Comparison of ENCODE assay signal across 8 cellular contexts in the genomic region with DNA sequence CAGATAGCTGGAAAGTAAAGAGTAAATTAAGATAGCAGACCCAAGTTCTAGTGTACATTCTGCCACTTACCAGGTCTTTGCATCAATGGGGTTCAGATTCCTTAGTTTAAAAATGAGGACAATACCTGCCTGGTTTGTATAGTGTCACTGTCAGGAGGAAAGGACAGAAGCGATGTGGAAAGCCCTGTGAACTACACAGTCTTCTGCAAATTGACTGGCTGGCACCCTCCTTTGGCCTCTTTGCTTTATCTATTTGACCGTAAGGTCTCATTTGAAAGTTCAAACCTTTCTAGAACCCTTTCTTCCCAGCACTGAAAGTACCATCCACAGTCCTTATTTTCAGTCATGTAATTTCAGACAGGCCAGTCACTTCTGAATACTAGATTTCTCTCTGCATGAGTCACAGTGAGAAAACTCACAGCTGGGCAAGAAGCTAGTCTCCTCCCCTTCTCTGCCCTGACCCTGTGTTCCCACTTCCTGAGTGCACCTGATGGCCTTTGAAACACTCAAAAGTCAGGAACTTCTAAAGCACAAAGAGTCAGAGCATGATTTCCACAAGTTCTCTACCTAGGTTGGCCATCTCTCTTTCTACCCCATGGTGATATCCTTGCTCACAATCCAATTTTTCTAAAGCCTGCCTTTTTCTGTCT.
DNase-seq lines count a peak whose midpoint lies in the region; ATAC-seq and FAIRE-seq lines count a peak whose summit lies in the region.

No MANE protein-coding gene starts in this region.

- H3K4me3 ChIP-seq in small intestine (ENCODE audit: low read depth in 1 of 2, low read length in 2 of 2), result no peak overlapping the region
- H3K4me3 ChIP-seq in aorta (ENCODE audit: low read length in 2 of 2), result no peak overlapping the region

- H3K27ac ChIP-seq in small intestine (ENCODE audit: low read depth in 1 of 2, low read length in 1 of 2) (no peak overlapping the region), aorta (ENCODE audit: low read depth in 1 of 2, low read length in 2 of 2) (no peak overlapping the region)

- intact Hi-C loops in aorta (cut with DNase I), result no loop called here

- H3K36me3 ChIP-seq in small intestine (ENCODE audit: control insufficient read depth in 2 of 2, insufficient read depth in 2 of 2, low read length in 2 of 2), result no peaks in the 10 kb centered on the region
- H3K36me3 ChIP-seq in aorta (ENCODE audit: control insufficient read depth in 1 of 2, insufficient read depth in 2 of 2, low read length in 1 of 2), result no peaks in the 10 kb centered on the region

- DNase-seq in RCC 7860 (ENCODE audit: low spot score), result peak; percentile 70
- peak; percentile 42 for DNase-seq in mucosa of gallbladder (ENCODE audit: low spot score)
- DNase-seq in NCI-H2171 (lab: John Stamatoyannopoulos, UW), result no peak
- no peak for DNase-seq in small intestine
- DNase-seq in activated CD4-positive, alpha-beta T cell treated with anti-CD3 and anti-CD28 coated beads for 1 hour, result no peak
- no peak for DNase-seq in aorta

- 81 to 83% (median 83%) methylated on average over 2 of the region's 2 CpGs for WGBS in small intestine, 3 donors
- 86 to 89% methylated on average over 2 of the region's 2 CpGs for whole genome bisulfite sequencing in aorta, 2 donors

- FAIRE-seq in RCC 7860 (lab: Jason Lieb, UNC) (peak; percentile 90), small intestine (lab: Jason Lieb, UNC) (no peak)

- H3K9me3 ChIP-seq in small intestine (ENCODE audit: control insufficient read depth, low read depth) (no peaks in the 10 kb centered on the region), aorta (ENCODE audit: control insufficient read depth, low read length) (no peaks in the 10 kb centered on the region)

- ATAC-seq in GM18868 (IDR thresholded peaks at IDR 0.05; ENCODE audit: unreplicated experiment) (peak; percentile 93), HG02840 (IDR thresholded peaks at IDR 0.05; ENCODE audit: low FRiP score, unreplicated experiment) (peak; percentile 87), aorta (ENCODE audit: low FRiP score) (no peak)

- H3K27me3 ChIP-seq in small intestine (ENCODE audit: control insufficient read depth in 2 of 2, insufficient read depth in 2 of 2, low read length in 2 of 2), result no peaks in the 10 kb centered on the region
- no peaks in the 10 kb centered on the region for H3K27me3 ChIP-seq in aorta (ENCODE audit: control insufficient read depth in 1 of 2, insufficient read depth in 2 of 2, low read length in 1 of 2)

- H3K4me1 ChIP-seq in small intestine (ENCODE audit: control insufficient read depth in 2 of 2, insufficient read depth in 1 of 2, low read depth in 1 of 2, low read length in 1 of 2), result no peaks in the 10 kb centered on the region
- no peaks in the 10 kb centered on the region for H3K4me1 ChIP-seq in aorta (ENCODE audit: control insufficient read depth in 1 of 2, insufficient read depth in 2 of 2, low read length in 2 of 2)

Comparison
In these comparisons a context has a peak if more than half of its experiments do, and no peak if none do; other contexts are left out.
1. DNase-seq: peak in RCC 7860 (single experiment) and mucosa of gallbladder (single experiment); none in NCI-H2171 (single experiment), small intestine (single experiment), activated CD4-positive, alpha-beta T cell treated with anti-CD3 and anti-CD28 coated beads for 1 hour (single experiment) and aorta (0 of 2).